In the genomic region with DNA sequence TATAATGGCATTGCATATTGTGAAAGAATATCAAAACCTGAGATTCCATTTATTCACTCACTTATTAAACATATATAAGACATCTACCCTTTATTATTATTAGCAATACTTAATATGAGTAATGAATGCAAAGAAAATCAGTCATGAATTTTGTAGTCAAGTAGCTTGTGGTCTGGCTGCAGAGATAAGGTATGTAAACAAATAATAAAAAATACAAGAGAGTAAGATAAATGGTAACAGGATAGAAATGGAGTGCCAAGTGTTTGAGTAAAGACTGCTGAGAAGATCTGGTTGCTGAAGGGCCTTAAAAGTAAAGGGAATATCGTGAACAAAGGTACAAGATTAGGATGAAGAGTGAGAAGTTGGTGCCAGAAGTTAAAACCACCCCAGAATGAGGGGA, we compare ENCODE assay signal across 16 cellular contexts. TPM values are rescaled to one million over a fixed set of nuclear protein-coding genes. Genes with fewer than 3 reads are reported as not detected.
DNase-seq lines count a peak whose midpoint lies in the region; ATAC-seq lines count a peak whose summit lies in the region.
"Had no signal": no experiment of that assay in that cellular context is flagged by ENCODE, and none has a peak within 500 bp of the region (broad histone marks: within the 10 kb centered on the region; RNA-seq: fewer than 3 reads in every experiment).

No MANE protein-coding gene starts in this region.

- H3K23ac ChIP-seq in mesenchymal stem cell (ENCODE audit: low read length in 2 of 2), result no peak overlapping the region

- H3K4me2 ChIP-seq in mesenchymal stem cell (ENCODE audit: low read length, poor library complexity, severe bottlenecking), result no peak overlapping the region

- H3K14ac ChIP-seq in mesenchymal stem cell (ENCODE audit: low read length in 2 of 2), result no peak overlapping the region

- no peaks in the 10 kb centered on the region for H3K9me3 ChIP-seq in mesenchymal stem cell (ENCODE audit: control insufficient read depth, low read length)
- H3K9me3 ChIP-seq: BE2C had no signal

- H3K4me3 Mint-ChIP-seq in central memory CD8-positive, alpha-beta T cell, result no peak overlapping the region
- H3K4me3 Mint-ChIP-seq: CD4-positive, CD25-positive, alpha-beta regulatory T cell; CD8-positive, alpha-beta memory T cell; H9 had no signal

- DNase-seq in DMS79 treated with DMSO at 0.1 percent for 48 hours (lab: John Stamatoyannopoulos, UW) (peak; percentile 93), M059J (ENCODE audit: low read depth) (peak; percentile 29), mesenchymal stem cell (peak; percentile 28), NCI-H1436 treated with DMSO at 0.1 percent for 48 hours (lab: John Stamatoyannopoulos, UW) (no peak), NCI-H2081 (lab: John Stamatoyannopoulos, UW) (no peak), D341Med (ENCODE audit: low spot score) (no peak)
- no peak for DNase-seq in central memory CD8-positive, alpha-beta T cell (ENCODE audit: low spot score in 2 of 2)
- DNase-seq: ACHN; BE2C; C1 segment of cervical spinal cord; CD4-positive, CD25-positive, alpha-beta regulatory T cell; CD8-positive, alpha-beta memory T cell; COR-L47; GF-D8; H9 had no signal

- no peaks in the 10 kb centered on the region for H3K27me3 Mint-ChIP-seq in central memory CD8-positive, alpha-beta T cell
- H3K27me3 Mint-ChIP-seq: CD4-positive, CD25-positive, alpha-beta regulatory T cell had no signal

- peak overlapping the region; percentile 9 for H3K27ac Mint-ChIP-seq in central memory CD8-positive, alpha-beta T cell (ENCODE audit: low read depth)
- H3K27ac Mint-ChIP-seq: CD4-positive, CD25-positive, alpha-beta regulatory T cell; CD8-positive, alpha-beta memory T cell; H9 had no signal

- H3K27me3 ChIP-seq in mesenchymal stem cell (ENCODE audit: control insufficient read depth in 1 of 2, insufficient read depth in 1 of 2, low read length in 2 of 2), result no peaks in the 10 kb centered on the region
- H3K27me3 ChIP-seq: BE2C had no signal

- H3K36me3 Mint-ChIP-seq in central memory CD8-positive, alpha-beta T cell (ENCODE audit: insufficient read depth), result no peaks in the 10 kb centered on the region

- peaks cover 3% of the 10 kb centered on the region for H3K4me1 ChIP-seq in mesenchymal stem cell (ENCODE audit: control insufficient read depth, insufficient read depth, low read depth, low read length)
- H3K4me1 ChIP-seq: BE2C had no signal

- 56% methylated on average over 1 of the region's 1 CpG for WGBS in mesenchymal stem cell

- no peak overlapping the region for H2BK15ac ChIP-seq in mesenchymal stem cell (ENCODE audit: low read depth, poor library complexity, severe bottlenecking)

- H2BK120ac ChIP-seq in mesenchymal stem cell (ENCODE audit: low read depth, low read length), result no peak overlapping the region

- no peak overlapping the region for H3K9ac ChIP-seq in mesenchymal stem cell (ENCODE audit: low read length)

- no peak overlapping the region for H2BK5ac ChIP-seq in mesenchymal stem cell (ENCODE audit: low read depth, low read length, poor library complexity, severe bottlenecking)

- H3K4me1 Mint-ChIP-seq in central memory CD8-positive, alpha-beta T cell, result peaks cover 19% of the 10 kb centered on the region

- H3K9me3 Mint-ChIP-seq in central memory CD8-positive, alpha-beta T cell, result no peaks in the 10 kb centered on the region
- H3K9me3 Mint-ChIP-seq: CD8-positive, alpha-beta memory T cell; H9 had no signal

- peaks cover 0 to 35% of the 10 kb centered on the region in 2 experiments for H3K36me3 ChIP-seq in mesenchymal stem cell (ENCODE audit: control insufficient read depth in 1 of 2, insufficient read depth in 2 of 2, low read depth in 1 of 2, low read length in 2 of 2)

- no peak overlapping the region for H3K27ac ChIP-seq in mesenchymal stem cell (ENCODE audit: low read length, poor library complexity, severe bottlenecking)
- H3K27ac ChIP-seq: HL-60 had no signal

- H2BK12ac ChIP-seq in mesenchymal stem cell (ENCODE audit: low read length in 2 of 2), result no peak overlapping the region

- peaks cover 11% of the 10 kb centered on the region for H3K79me1 ChIP-seq in mesenchymal stem cell (replicated peaks; ENCODE audit: low read length, poor library complexity, severe bottlenecking)

- no peak overlapping the region for H3K4ac ChIP-seq in mesenchymal stem cell (ENCODE audit: low read depth in 1 of 2, low read length in 2 of 2)

- H3K18ac ChIP-seq in mesenchymal stem cell (ENCODE audit: low read depth in 1 of 2, low read length in 2 of 2), result no peak overlapping the region

- H2AFZ ChIP-seq in mesenchymal stem cell (ENCODE audit: low read depth, low read length), result no peak overlapping the region

- H3K4me3 ChIP-seq in mesenchymal stem cell (ENCODE audit: insufficient read depth in 1 of 2, low read depth in 1 of 2, low read length in 2 of 2), result no peak overlapping the region

- H4K91ac ChIP-seq in mesenchymal stem cell (ENCODE audit: low read length), result no peak overlapping the region

- ATAC-seq in central memory CD8-positive, alpha-beta T cell (replicated peaks; ENCODE audit: extremely low read depth, poor library complexity, severe bottlenecking), result no peak

- no peak overlapping the region for H4K8ac ChIP-seq in mesenchymal stem cell (ENCODE audit: low read length)

- no peak overlapping the region for H2AK5ac ChIP-seq in mesenchymal stem cell (ENCODE audit: low read length, severe bottlenecking)

RNA-seq across cellular contexts. Expression of gene TRIM32, which starts 18.4 kb away (rescaled TPM):
- total RNA-seq in M059J (2014; rRNA removed; shearing (Covaris generic)), result 20.8 and 26.9 TPM in 2 replicates
- 12.1 TPM for polyA plus RNA-seq in mesenchymal stem cell (2013, experiment 1 of 2)
- 11.4 TPM for polyA plus RNA-seq in mesenchymal stem cell (2013, experiment 2 of 2)

Comparison
In these comparisons a context has a peak if more than half of its experiments do, and no peak if none do; other contexts are left out.
1. DNase-seq: peak in DMS79 treated with DMSO at 0.1 percent for 48 hours (single experiment), M059J (single experiment) and mesenchymal stem cell (single experiment); none in central memory CD8-positive, alpha-beta T cell (0 of 2), NCI-H1436 treated with DMSO at 0.1 percent for 48 hours (single experiment), NCI-H2081 (0 of 2) and D341Med (single experiment).